12 cellular contexts compared by ENCODE assay signal in the genomic region with DNA sequence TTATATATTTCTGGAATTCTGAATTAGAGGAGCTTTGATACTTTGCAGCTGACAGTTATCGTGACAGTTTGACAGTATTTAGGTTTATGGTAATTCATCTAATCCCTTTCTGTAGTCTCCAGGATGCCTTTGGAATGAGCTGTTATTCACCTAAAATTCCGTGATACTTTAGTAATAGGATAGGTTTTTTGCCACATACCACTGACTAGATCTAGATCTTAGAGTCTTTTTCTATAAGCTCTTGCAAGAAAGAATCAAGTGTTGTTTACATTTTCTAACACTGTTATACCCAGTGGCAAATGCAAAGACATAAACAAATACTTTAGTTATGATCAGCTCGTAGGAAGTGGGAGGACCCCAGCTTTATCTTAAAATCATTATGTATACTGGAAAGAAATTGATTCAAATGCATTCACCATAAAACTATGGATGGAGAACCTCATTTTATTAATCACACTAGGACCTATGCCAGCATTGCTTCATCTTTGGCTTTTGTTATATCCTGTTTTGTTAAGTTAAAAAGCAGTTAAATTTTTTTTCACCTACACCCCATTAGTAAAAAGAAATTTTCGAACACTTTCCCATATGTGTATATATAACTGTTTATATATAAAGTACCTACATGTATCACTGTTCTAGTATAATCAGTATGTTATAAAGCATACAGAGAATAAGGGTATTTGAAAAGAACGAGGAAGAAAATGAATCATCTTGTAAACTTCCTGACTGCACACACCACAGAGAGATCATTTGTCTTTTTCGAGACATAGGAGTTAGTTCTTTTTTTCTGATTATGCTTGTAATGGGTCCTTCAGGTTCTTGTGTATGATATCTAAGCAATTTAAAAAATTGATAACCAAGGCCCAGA.
DNase-seq lines count a peak whose midpoint lies in the region; ATAC-seq and TF ChIP-seq lines count a peak whose summit lies in the region.
"Had no signal": no experiment of that assay in that cellular context is flagged by ENCODE, and none has a peak within 500 bp of the region (broad histone marks: within the 10 kb centered on the region; RNA-seq: fewer than 3 reads in every experiment).

No MANE protein-coding gene starts in this region.

- peak overlapping the region; percentile 100 for H3K27ac ChIP-seq in Panc1 (ENCODE audit: low read length)
- peak overlapping the region; percentile 82 for H3K27ac ChIP-seq in epithelial cell of prostate
- H3K27ac ChIP-seq in naive thymus-derived CD4-positive, alpha-beta T cell (ENCODE audit: low read depth, low read length): no peak overlapping the region
- H3K27ac ChIP-seq: WERI-Rb-1 had no signal

- H3K4me3 Mint-ChIP-seq in naive thymus-derived CD4-positive, alpha-beta T cell: no peak overlapping the region
- H3K4me3 Mint-ChIP-seq: activated naive CD4-positive, alpha-beta T cell treated with anti-CD3 and anti-CD28 coated beads, Interleukin-2, amount 10 ng/mL, durations not matched to agents 7 days and 5 days; neural crest cell had no signal

- peaks cover 5% of the 10 kb centered on the region for H3K36me3 ChIP-seq in Panc1 (ENCODE audit: control insufficient read depth, insufficient read depth, low read length)
- H3K36me3 ChIP-seq in naive thymus-derived CD4-positive, alpha-beta T cell (ENCODE audit: control insufficient read depth in 2 of 3, insufficient read depth in 3 of 3, low read length in 3 of 3): peaks cover 0 to 10% (median 0%) of the 10 kb centered on the region in 3 experiments

- H3K9me3 Mint-ChIP-seq in naive thymus-derived CD4-positive, alpha-beta T cell: peaks cover 0 to 5% (median 2%) of the 10 kb centered on the region in 11 donors

- CTCF ChIA-PET in Panc1 (lab: Charles Lee): interaction anchor here (0.8 kb wide), 1 partner anchor 32 kb away, joined by 3 read pairs; no protein-coding TSS in a partner anchor
- CTCF ChIA-PET in naive thymus-derived CD4-positive, alpha-beta T cell (lab: Charles Lee): interaction anchor here (0.6 to 1.7 kb wide), 4 partner anchors 11 to 508 kb away, joined by 3 to 5 read pairs (median 3); no protein-coding TSS in a partner anchor

- BruUV-seq in Panc1 (replicated peaks; lab: Mats Ljungman, UMichigan): no TSS peak

- H3K9me3 ChIP-seq in Panc1 (ENCODE audit: control insufficient read depth, insufficient read depth, low read depth, low read length): peaks cover 9% of the 10 kb centered on the region; the same call in 1 of the 2 replicates
- no peaks in the 10 kb centered on the region for H3K9me3 ChIP-seq in naive thymus-derived CD4-positive, alpha-beta T cell (ENCODE audit: control insufficient read depth in 2 of 3, low read length in 3 of 3)

- TF ChIP-seq CTCF in Panc1 (IDR thresholded peaks at IDR 0.05): no peak

- peaks cover 46% of the 10 kb centered on the region for H3K4me1 ChIP-seq in Panc1 (ENCODE audit: control insufficient read depth, insufficient read depth, low read length)
- no peaks in the 10 kb centered on the region for H3K4me1 ChIP-seq in naive thymus-derived CD4-positive, alpha-beta T cell (ENCODE audit: control insufficient read depth in 2 of 2, insufficient read depth in 2 of 2, low read length in 2 of 2)

- H3K36me3 Mint-ChIP-seq in naive thymus-derived CD4-positive, alpha-beta T cell: peaks cover 38 to 69% (median 56%) of the 10 kb centered on the region in 5 donors

- in situ Hi-C loops in Panc1 (cut with HindIII; ENCODE audit: low pct_unique_long_range_greater_than_20kb, low sequenced_read_pairs): loop anchor here (5.0 kb wide), 1 partner anchor 50 kb away; no protein-coding TSS in a partner anchor

- DNase-seq in H4 (ENCODE audit: low spot score) (peak; percentile 97), Panc1 (ENCODE audit: low read depth, low spot score) (peak; percentile 92), epithelial cell of prostate (ENCODE audit: low read depth, low spot score) (peak; percentile 27), pulmonary artery endothelial cell (ENCODE audit: low read depth, low spot score) (peak; percentile 10), NCI-H510A treated with DMSO at 0.1 percent for 48 hours (lab: John Stamatoyannopoulos, UW) (no peak), NCI-H2171 treated with DMSO at 0.1 percent for 48 hours (lab: John Stamatoyannopoulos, UW) (no peak)
- DNase-seq in naive thymus-derived CD4-positive, alpha-beta T cell: no peak
- DNase-seq: activated naive CD4-positive, alpha-beta T cell treated with anti-CD3 and anti-CD28 coated beads, Interleukin-2, amount 10 ng/mL, durations not matched to agents 7 days and 5 days; NCI-H2171; WERI-Rb-1 had no signal

- H3K4me3 ChIP-seq in Panc1 (ENCODE audit: low read depth in 2 of 2, low read length in 2 of 2): peak overlapping the region in 1 of 2 experiments; percentile 2; a peak in 1 of 4 replicates
- no peak overlapping the region for H3K4me3 ChIP-seq in naive thymus-derived CD4-positive, alpha-beta T cell (ENCODE audit: low read length)

- ATAC-seq in Panc1 (peak; percentile 88), HG02981 (IDR thresholded peaks at IDR 0.05; ENCODE audit: unreplicated experiment) (no peak)
- ATAC-seq in naive thymus-derived CD4-positive, alpha-beta T cell: no peak

- no peaks in the 10 kb centered on the region for H3K27me3 Mint-ChIP-seq in naive thymus-derived CD4-positive, alpha-beta T cell
- H3K27me3 Mint-ChIP-seq: activated naive CD4-positive, alpha-beta T cell treated with anti-CD3 and anti-CD28 coated beads, Interleukin-2, amount 10 ng/mL, durations not matched to agents 7 days and 5 days had no signal

- peaks cover 17 to 46% (median 30%) of the 10 kb centered on the region in 7 donors for H3K4me1 Mint-ChIP-seq in naive thymus-derived CD4-positive, alpha-beta T cell

- POLR2A ChIA-PET in Panc1 (lab: Charles Lee): interaction anchor here (0.6 to 1.4 kb wide), 4 partner anchors 32 to 165 kb away, joined by 3 to 9 read pairs (median 4); a partner anchor contains a TSS
- POLR2A ChIA-PET in naive thymus-derived CD4-positive, alpha-beta T cell (lab: Charles Lee): interaction anchor here (0.5 to 1.0 kb wide), 4 partner anchors 9 to 334 kb away, joined by 3 read pairs; no protein-coding TSS in a partner anchor

- H3K27ac Mint-ChIP-seq in naive thymus-derived CD4-positive, alpha-beta T cell: peak overlapping the region in 1 of 9 donors; percentile 1
- H3K27ac Mint-ChIP-seq: activated naive CD4-positive, alpha-beta T cell treated with anti-CD3 and anti-CD28 coated beads, Interleukin-2, amount 10 ng/mL, durations not matched to agents 7 days and 5 days had no signal

- intact Hi-C loops in Panc1 (cut with micrococcal nuclease; ENCODE audit: unreplicated experiment): no loop called here
- intact Hi-C loops in naive thymus-derived CD4-positive, alpha-beta T cell (cut with micrococcal nuclease): loop anchor here in 1 of 2 donors (5.0 kb wide), 1 partner anchor 40 kb away; no protein-coding TSS in a partner anchor

- no peaks in the 10 kb centered on the region for H3K27me3 ChIP-seq in Panc1 (ENCODE audit: control insufficient read depth, insufficient read depth, low read length)
- H3K27me3 ChIP-seq in naive thymus-derived CD4-positive, alpha-beta T cell (ENCODE audit: control insufficient read depth in 2 of 2, insufficient read depth in 2 of 2, low read length in 2 of 2): no peaks in the 10 kb centered on the region

Comparison
In these comparisons a context has a peak if more than half of its experiments do, and no peak if none do; other contexts are left out.
1. DNase-seq: peak in H4 (single experiment), Panc1 (single experiment), epithelial cell of prostate (single experiment) and pulmonary artery endothelial cell (single experiment); none in NCI-H510A treated with DMSO at 0.1 percent for 48 hours (single experiment), NCI-H2171 treated with DMSO at 0.1 percent for 48 hours (single experiment) and naive thymus-derived CD4-positive, alpha-beta T cell (0 of 9).